Comparison of ENCODE assay signal across 1 cellular context in genomic region chr22:35739642-35740041, GRCh38.
TF ChIP-seq lines count a peak whose summit lies in the region.

No MANE protein-coding gene starts in this region.

TF ChIP-seq in GM12878, 131 proteins besides CTCF, POLR2A, EP300 and RAD21 (continued from another document):
- TF ChIP-seq PRDM15 (CRISPR knock-in tag; IDR thresholded peaks at IDR 0.05), result no peak
- no peak for TF ChIP-seq ZNF622 (IDR thresholded peaks at IDR 0.05)
- no peak for TF ChIP-seq ZNF274 (IDR thresholded peaks at IDR 0.05; ENCODE audit: insufficient read depth, insufficient read length)
- no peak for TF ChIP-seq IKZF1 (conservative IDR thresholded peaks at IDR 0.05)
- TF ChIP-seq ASH2L (IDR thresholded peaks at IDR 0.05; ENCODE audit: borderline replicate concordance, low read depth), result no peak
- no peak for TF ChIP-seq ZNF217 (IDR thresholded peaks at IDR 0.05)
- no peak for TF ChIP-seq NFYA (IDR thresholded peaks at IDR 0.05; ENCODE audit: borderline replicate concordance, low read depth, low read length)
- no peak for TF ChIP-seq POU2F2 (IDR thresholded peaks at IDR 0.05; ENCODE audit: borderline replicate concordance, low read depth, low read length)
- TF ChIP-seq PKNOX1 (IDR thresholded peaks at IDR 0.05), result no peak
- no peak for TF ChIP-seq FOS (IDR thresholded peaks at IDR 0.05; ENCODE audit: borderline replicate concordance, extremely low read depth, insufficient read length)
- no peak for TF ChIP-seq ZNF24 (IDR thresholded peaks at IDR 0.05)
- TF ChIP-seq YBX1 (IDR thresholded peaks at IDR 0.05), result no peak
- no peak for TF ChIP-seq EGR1 (IDR thresholded peaks at IDR 0.05; ENCODE audit: borderline replicate concordance in 1 of 2, low read depth in 2 of 2, low read length in 2 of 2)
- no peak for TF ChIP-seq NKRF (conservative IDR thresholded peaks at IDR 0.05)
